ENCODE assay signal across 16 cellular contexts in the genomic region with DNA sequence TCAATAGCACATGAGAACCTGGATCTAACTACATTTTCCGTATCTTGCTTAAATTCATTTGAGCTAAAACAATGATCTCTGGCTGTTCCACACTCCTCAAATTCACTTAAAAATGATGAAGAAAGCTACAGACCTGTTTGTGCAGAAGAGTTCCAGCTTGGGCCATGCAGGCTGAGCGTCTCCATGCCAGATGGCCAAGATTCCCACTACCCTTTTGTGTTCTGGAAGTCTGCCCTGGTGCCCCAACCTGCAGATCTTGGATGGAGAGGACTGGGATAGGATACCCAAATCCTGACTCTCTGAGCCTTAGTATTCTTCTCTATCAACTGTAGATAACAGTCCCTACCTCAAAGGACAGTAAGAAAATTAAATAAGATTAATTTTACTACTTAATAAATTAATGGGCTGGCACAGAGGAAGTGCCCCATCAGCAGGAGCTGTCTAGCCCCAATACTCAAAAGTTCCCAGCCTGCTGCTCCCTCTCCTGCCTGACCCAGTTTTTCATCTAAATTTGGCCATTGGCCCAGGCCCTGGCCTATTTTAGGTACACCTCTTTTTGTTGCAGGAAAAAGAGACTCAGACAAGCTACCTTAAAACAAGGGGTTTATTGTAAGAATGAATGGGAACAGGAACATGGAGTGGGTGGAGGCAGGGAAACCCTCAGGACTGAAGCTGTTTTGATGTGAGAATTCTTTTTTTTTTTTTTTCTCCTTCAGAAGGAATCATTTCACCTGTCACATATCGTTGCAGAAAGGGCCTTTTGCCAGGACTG.
DNase-seq lines count a peak whose midpoint lies in the region; ATAC-seq, FAIRE-seq and TF ChIP-seq lines count a peak whose summit lies in the region.
"Had no signal": no experiment of that assay in that cellular context is flagged by ENCODE, and none has a peak within 500 bp of the region (broad histone marks: within the 10 kb centered on the region; RNA-seq: fewer than 3 reads in every experiment).

No MANE protein-coding gene starts in this region.

- DNase-seq in DMS153 (lab: John Stamatoyannopoulos, UW) (peak; percentile 23), NCI-H1105 (lab: John Stamatoyannopoulos, UW) (peak; percentile 63), mammary epithelial cell (peak; percentile 16), HTR-8/SVneo (ENCODE audit: insufficient read length, low spot score) (no peak), CD14-positive monocyte (ENCODE audit: low spot score) (no peak), brain microvascular endothelial cell (no peak)
- DNase-seq: activated CD4-positive, CD25-positive, alpha-beta regulatory T cell; amniotic stem cell; effector CD4-positive, alpha-beta T cell; GF-D8; GOT3; islet precursor cell; Karpas-422 had no signal

- H3K4me3 ChIP-seq in mammary epithelial cell (replicated peaks in 1 of 3; ENCODE audit: insufficient read depth in 1 of 3, low read depth in 2 of 3, low read length in 3 of 3), result no peak overlapping the region
- no peak overlapping the region for H3K4me3 ChIP-seq in brain microvascular endothelial cell (ENCODE audit: low read depth, low read length)

- H3K4me1 ChIP-seq in mammary epithelial cell (ENCODE audit: insufficient read depth, low read length), result no peaks in the 10 kb centered on the region

- WGBS in mammary epithelial cell (ENCODE audit: low coverage, missing lambda C conversion rate), result 28% methylated on average over 3 of the region's 3 CpGs

- no peak overlapping the region for H3K9ac ChIP-seq in mammary epithelial cell (ENCODE audit: insufficient read depth, low read length)

- CTCF ChIA-PET in mammary epithelial cell (lab: Charles Lee; ENCODE audit: low non-redundant PET), result no interaction called here

- intact Hi-C loops in mammary epithelial cell (cut with micrococcal nuclease) (no loop called here), CD14-positive monocyte (cut with micrococcal nuclease) (no loop called here)

- H3K9me3 Mint-ChIP-seq in nephron, result no peaks in the 10 kb centered on the region
- peaks cover 0 to 2% (median 1%) of the 10 kb centered on the region in 7 donors for H3K9me3 Mint-ChIP-seq in CD14-positive monocyte
- H3K9me3 Mint-ChIP-seq: natural killer cell treated with Interleukin-12 subunit alpha and Interleukin-12 subunit beta and Interleukin-15 and Interleukin-18, amount 100 ng/mL, for 72 hours had no signal

- no peak for TF ChIP-seq CTCF in mammary epithelial cell (conservative IDR thresholded peaks at IDR 0.05 in 1 of 2, IDR thresholded peaks at IDR 0.05 in 1 of 2; ENCODE audit: extremely low read depth in 1 of 2, insufficient read depth in 1 of 2, low read depth in 1 of 2, low read length in 2 of 2)
- TF ChIP-seq CTCF in nephron (IDR thresholded peaks at IDR 0.05; ENCODE audit: unreplicated experiment in 3 of 3), result no peak
- TF ChIP-seq CTCF in CD14-positive monocyte (IDR thresholded peaks at IDR 0.05), result no peak
- no peak for TF ChIP-seq CTCF in brain microvascular endothelial cell (IDR thresholded peaks at IDR 0.05; ENCODE audit: low read depth, low read length, missing control alignments)

- FAIRE-seq in HTR-8/SVneo (lab: Jason Lieb, UNC), result no peak

- H3K36me3 Mint-ChIP-seq in nephron (ENCODE audit: low read depth) (peaks cover 87% of the 10 kb centered on the region), CD14-positive monocyte (peaks cover 24 to 40% of the 10 kb centered on the region in 2 donors)
- H3K36me3 Mint-ChIP-seq: natural killer cell treated with Interleukin-12 subunit alpha and Interleukin-12 subunit beta and Interleukin-15 and Interleukin-18, amount 100 ng/mL, for 72 hours had no signal

- no peaks in the 10 kb centered on the region for H3K79me2 ChIP-seq in mammary epithelial cell (ENCODE audit: insufficient read depth, low read length)

- H3K27me3 ChIP-seq in mammary epithelial cell (ENCODE audit: insufficient read depth, low read length), result no peaks in the 10 kb centered on the region
- no peaks in the 10 kb centered on the region for H3K27me3 ChIP-seq in brain microvascular endothelial cell (replicated peaks)

- in situ Hi-C loops in mammary epithelial cell (cut with MboI; ENCODE audit: low sequenced_read_pairs in 2 of 2), result no loop called here
- in situ Hi-C loops in brain microvascular endothelial cell (cut with HindIII; ENCODE audit: low pct_ligation_motif_present, low sequenced_read_pairs), result no loop called here

- H4K20me1 ChIP-seq in mammary epithelial cell (ENCODE audit: insufficient read depth, low read length), result no peaks in the 10 kb centered on the region

- ATAC-seq in HG02610 (IDR thresholded peaks at IDR 0.05; ENCODE audit: unreplicated experiment), result no peak
- ATAC-seq: natural killer cell treated with Interleukin-12 subunit alpha and Interleukin-12 subunit beta and Interleukin-15 and Interleukin-18, amount 100 ng/mL, for 72 hours had no signal

- no peak overlapping the region for H2AFZ ChIP-seq in mammary epithelial cell (ENCODE audit: low read depth, low read length)

- H3K36me3 ChIP-seq in mammary epithelial cell (ENCODE audit: insufficient read depth, low read length), result no peaks in the 10 kb centered on the region
- no peaks in the 10 kb centered on the region for H3K36me3 ChIP-seq in brain microvascular endothelial cell (replicated peaks)

- H3K27ac ChIP-seq in mammary epithelial cell (ENCODE audit: insufficient read depth, low read depth, low read length), result no peak overlapping the region
- no peak overlapping the region for H3K27ac ChIP-seq in brain microvascular endothelial cell

- no TSS peak for BruUV-seq in mammary epithelial cell (replicated peaks; lab: Mats Ljungman, UMichigan)

- H3K4me3 Mint-ChIP-seq in nephron, result no peak overlapping the region
- H3K4me3 Mint-ChIP-seq in CD14-positive monocyte, result no peak overlapping the region
- H3K4me3 Mint-ChIP-seq: natural killer cell treated with Interleukin-12 subunit alpha and Interleukin-12 subunit beta and Interleukin-15 and Interleukin-18, amount 100 ng/mL, for 72 hours had no signal

- no peak overlapping the region for H3K4me2 ChIP-seq in mammary epithelial cell (ENCODE audit: insufficient read depth, low read depth, low read length)

- H3K9me3 ChIP-seq in mammary epithelial cell (replicated peaks; ENCODE audit: insufficient read depth, low read length), result no peaks in the 10 kb centered on the region

- peaks cover 32% of the 10 kb centered on the region for H3K4me1 Mint-ChIP-seq in nephron
- no peaks in the 10 kb centered on the region for H3K4me1 Mint-ChIP-seq in CD14-positive monocyte

- H3K27ac Mint-ChIP-seq in nephron (peak overlapping the region in 2 of 3 experiments; percentile 31 to 64), CD14-positive monocyte (no peak overlapping the region)
- H3K27ac Mint-ChIP-seq: natural killer cell treated with Interleukin-12 subunit alpha and Interleukin-12 subunit beta and Interleukin-15 and Interleukin-18, amount 100 ng/mL, for 72 hours had no signal

- dilution Hi-C loops in mammary epithelial cell (cut with HindIII; ENCODE audit: low sequenced_read_pairs), result no loop called here

- H3K27me3 Mint-ChIP-seq in nephron (ENCODE audit: low read depth) (no peaks in the 10 kb centered on the region), CD14-positive monocyte (ENCODE audit: low read depth in 3 of 3) (peaks cover 0 to 1% (median 0%) of the 10 kb centered on the region in 3 donors)
- H3K27me3 Mint-ChIP-seq: natural killer cell treated with Interleukin-12 subunit alpha and Interleukin-12 subunit beta and Interleukin-15 and Interleukin-18, amount 100 ng/mL, for 72 hours had no signal

Comparison
In these comparisons a context has a peak if more than half of its experiments do, and no peak if none do; other contexts are left out.
1. DNase-seq: peak in DMS153 (single experiment), NCI-H1105 (single experiment) and mammary epithelial cell (single experiment); none in HTR-8/SVneo (single experiment), CD14-positive monocyte (single experiment) and brain microvascular endothelial cell (single experiment).
2. H3K27ac Mint-ChIP-seq: peak in nephron (2 of 3); none in CD14-positive monocyte (0 of 7).